In the genomic region with DNA sequence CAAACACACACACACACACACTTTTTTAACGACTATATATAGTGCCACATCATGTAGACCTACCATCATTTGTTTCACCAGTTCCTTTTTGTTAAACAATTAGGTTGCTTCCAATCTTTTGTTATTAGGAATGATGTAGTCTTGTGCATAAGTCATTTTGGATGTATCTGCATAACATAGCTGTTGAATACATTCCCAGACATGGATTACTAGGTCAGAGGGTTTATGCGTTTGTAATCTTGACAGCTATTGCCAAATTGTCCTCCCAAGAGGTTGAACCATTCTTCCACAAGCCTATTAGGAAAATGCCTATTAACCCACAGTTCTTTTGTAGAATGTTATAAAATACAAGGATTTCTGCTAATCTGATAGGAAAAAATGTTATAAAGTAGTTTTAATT, we compare ENCODE assay signal across 18 cellular contexts.
DNase-seq lines count a peak whose midpoint lies in the region; ATAC-seq and TF ChIP-seq lines count a peak whose summit lies in the region.
"Had no signal": no experiment of that assay in that cellular context is flagged by ENCODE, and none has a peak within 500 bp of the region (broad histone marks: within the 10 kb centered on the region; RNA-seq: fewer than 3 reads in every experiment).

No MANE protein-coding gene starts in this region.

- POLR2A ChIA-PET in AG04450 (lab: Yijun Ruan, JAX), result no interaction called here

- H2AFZ ChIP-seq in fibroblast of lung (ENCODE audit: low read length), result no peak overlapping the region

- ATAC-seq in omental fat pad (ENCODE audit: low FRiP score) (peak; percentile 77), HG03521 (IDR thresholded peaks at IDR 0.05; ENCODE audit: unreplicated experiment) (no peak)
- ATAC-seq: CD8-positive, alpha-beta T cell had no signal

- CTCF ChIA-PET in AG04450 (lab: Charles Lee), result no interaction called here

- no peaks in the 10 kb centered on the region for H3K79me2 ChIP-seq in fibroblast of lung (ENCODE audit: control insufficient read depth, insufficient read depth, low read length)

- TF ChIP-seq CTCF in AG04450 (IDR thresholded peaks at IDR 0.05; ENCODE audit: low read depth, low read length), result no peak
- TF ChIP-seq CTCF in fibroblast of lung (conservative IDR thresholded peaks at IDR 0.05 in 1 of 2, IDR thresholded peaks at IDR 0.05 in 1 of 2; ENCODE audit: low read depth in 1 of 2, low read length in 2 of 2), result no peak
- TF ChIP-seq CTCF in omental fat pad (IDR thresholded peaks at IDR 0.05), result no peak

- H3K4me1 ChIP-seq in fibroblast of lung (ENCODE audit: control insufficient read depth, extremely low read depth, insufficient read depth, low read length), result no peaks in the 10 kb centered on the region
- H3K4me1 ChIP-seq: BE2C, SJCRH30 had no signal

- H3K9me3 ChIP-seq in AG04450 (ENCODE audit: control insufficient read depth, insufficient read depth, low read length), result no peaks in the 10 kb centered on the region
- H3K9me3 ChIP-seq in fibroblast of lung (ENCODE audit: control insufficient read depth, insufficient read depth, low read depth, low read length), result no peaks in the 10 kb centered on the region
- H3K9me3 ChIP-seq: BE2C had no signal

- no peak overlapping the region for H3K27ac ChIP-seq in AG04450 (ENCODE audit: low read depth, low read length)
- H3K27ac ChIP-seq in fibroblast of lung (ENCODE audit: insufficient read depth, low read length), result no peak overlapping the region
- H3K27ac ChIP-seq: RWPE1, SJCRH30 had no signal

- no peak overlapping the region for H3K4me3 ChIP-seq in AG04450 (ENCODE audit: low read depth, low read length)
- H3K4me3 ChIP-seq in fibroblast of lung (replicated peaks in 1 of 4; ENCODE audit: control extremely low read depth in 1 of 4, insufficient read depth in 1 of 4, low read depth in 3 of 4, low read length in 4 of 4), result no peak overlapping the region
- H3K4me3 ChIP-seq: SJCRH30 had no signal

- H3K27me3 ChIP-seq in AG04450 (ENCODE audit: control insufficient read depth, insufficient read depth, low read length) (no peaks in the 10 kb centered on the region), fibroblast of lung (ENCODE audit: control insufficient read depth, insufficient read depth, low read length) (no peaks in the 10 kb centered on the region)
- H3K27me3 ChIP-seq: BE2C, SJCRH30 had no signal

- H3K9ac ChIP-seq in fibroblast of lung (ENCODE audit: insufficient read depth, low read length), result no peak overlapping the region

- no peaks in the 10 kb centered on the region for H4K20me1 ChIP-seq in fibroblast of lung (ENCODE audit: control insufficient read depth, extremely low read depth, insufficient read depth, low read length)

- no peaks in the 10 kb centered on the region for H3K36me3 ChIP-seq in fibroblast of lung (ENCODE audit: control insufficient read depth, insufficient read depth, low read length)
- H3K36me3 ChIP-seq: SJCRH30 had no signal

- H3K4me2 ChIP-seq in fibroblast of lung (ENCODE audit: extremely low read depth, insufficient read depth, low read length), result no peak overlapping the region

- peak; percentile 16 for DNase-seq in AG04450 (ENCODE audit: low read depth, low spot score)
- peak; percentile 55 for DNase-seq in HCEC 1CT
- peak; percentile 42 to 93 for DNase-seq in fibroblast of lung (ENCODE audit: low read depth in 2 of 2)
- DNase-seq in omental fat pad (ENCODE audit: low spot score), result no peak
- no peak for DNase-seq in NCI-H2227 (lab: John Stamatoyannopoulos, UW; ENCODE audit: unreplicated experiment)
- no peak for DNase-seq in medulla oblongata (ENCODE audit: extremely low spot score)
- no peak for DNase-seq in NCI-H69 (lab: John Stamatoyannopoulos, UW)
- DNase-seq: BE2C; CD8-positive, alpha-beta T cell; DMS79 treated with DMSO at 0.1 percent for 48 hours; H7; Kasumi-1; NCI-H1930; NCI-H526; NK-92 treated with Interleukin-12 subunit alpha and Interleukin-12 subunit beta, amount 100 ng/mL, for 24 hours; SJCRH30 had no signal

Comparison
In these comparisons a context has a peak if more than half of its experiments do, and no peak if none do; other contexts are left out.
1. DNase-seq: peak in AG04450 (single experiment), HCEC 1CT (single experiment) and fibroblast of lung (2 of 2); none in omental fat pad (single experiment), NCI-H2227 (single experiment), medulla oblongata (single experiment) and NCI-H69 (single experiment).